In the genomic region with DNA sequence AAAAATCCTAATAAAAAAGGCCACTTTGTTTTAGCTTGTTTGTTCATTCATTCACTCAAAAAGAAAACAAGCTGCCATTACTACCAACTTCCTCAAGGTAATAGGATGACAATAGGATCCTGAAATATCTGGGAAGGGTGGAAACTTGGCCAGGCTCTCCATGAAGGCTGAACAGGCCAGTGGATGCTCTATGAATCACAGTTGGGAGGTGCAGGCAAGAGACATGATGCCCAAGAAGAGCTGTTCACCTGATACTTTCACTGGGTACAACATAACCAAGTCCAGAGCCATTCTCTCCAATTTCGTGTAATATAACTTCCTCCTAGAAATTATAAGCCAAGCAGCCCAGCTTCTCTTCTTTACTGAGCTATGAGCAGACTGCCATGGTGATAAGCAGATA, we compare ENCODE assay signal across 30 cellular contexts.
"Had no signal": no experiment of that assay in that cellular context is flagged by ENCODE, and none has a peak within 500 bp of the region (broad histone marks: within the 10 kb centered on the region; RNA-seq: fewer than 3 reads in every experiment).

No MANE protein-coding gene starts in this region.

- H3K9me3 Mint-ChIP-seq: natural killer cell treated with Interleukin-12 subunit alpha and Interleukin-12 subunit beta and Interleukin-15 and Interleukin-18, amount 100 ng/mL, for 72 hours had no signal

- H3K9ac ChIP-seq: parathyroid adenoma had no signal

- H3K27me3 ChIP-seq: neutrophil, ovary, right lobe of liver, sigmoid colon, stomach, thyroid gland, tibial nerve, upper lobe of left lung, vagina had no signal

- H3K4me3 Mint-ChIP-seq: natural killer cell treated with Interleukin-12 subunit alpha and Interleukin-12 subunit beta and Interleukin-15 and Interleukin-18, amount 100 ng/mL, for 72 hours; nephron progenitor cell; neural crest cell; stimulated activated effector memory CD8-positive, alpha-beta T cell treated with anti-CD3 and anti-CD28 coated beads, Interleukin-12 subunit alpha, Interleukin-12 subunit beta, amount 100 ng/mL, for 72 hours; stimulated activated naive B cell treated with anti-CD40 and anti-IgM and Interleukin-4, amounts not matched to agents 10 μg/mL and 1 μg/mL and 100 μg/mL, for 72 hours; stimulated activated naive CD8-positive, alpha-beta T cell treated with anti-CD3 and anti-CD28 coated beads, Interleukin-15, Interleukin-2, amounts not matched to agents 100 ng/mL and 50 ng/mL, for 24 hours had no signal

- H3K79me2 ChIP-seq: parathyroid adenoma had no signal

- H2AFZ ChIP-seq: parathyroid adenoma had no signal

- H3K9me3 ChIP-seq: neutrophil, ovary, psoas muscle, right lobe of liver, sigmoid colon, stomach, thoracic aorta, thyroid gland, upper lobe of left lung, vagina had no signal

- ATAC-seq: right cardiac atrium; right lobe of liver; stimulated activated effector memory CD8-positive, alpha-beta T cell treated with anti-CD3 and anti-CD28 coated beads, Interleukin-12 subunit alpha, Interleukin-12 subunit beta, amount 100 ng/mL, for 72 hours; stimulated activated naive B cell treated with anti-CD40 and anti-IgM and Interleukin-4, amounts not matched to agents 10 μg/mL and 1 μg/mL and 100 μg/mL, for 72 hours had no signal

- H3K36me3 Mint-ChIP-seq: natural killer cell treated with Interleukin-12 subunit alpha and Interleukin-12 subunit beta and Interleukin-15 and Interleukin-18, amount 100 ng/mL, for 72 hours; stimulated activated effector memory CD8-positive, alpha-beta T cell treated with anti-CD3 and anti-CD28 coated beads, Interleukin-12 subunit alpha, Interleukin-12 subunit beta, amount 100 ng/mL, for 72 hours had no signal

- H3K27me3 Mint-ChIP-seq: progenitor cell of endocrine pancreas; stimulated activated naive B cell treated with anti-CD40 and anti-IgM and Interleukin-4, amounts not matched to agents 10 μg/mL and 1 μg/mL and 100 μg/mL, for 72 hours; stimulated activated naive CD8-positive, alpha-beta T cell treated with anti-CD3 and anti-CD28 coated beads, Interleukin-15, Interleukin-2, amounts not matched to agents 100 ng/mL and 50 ng/mL, for 24 hours had no signal

- H3K4me1 Mint-ChIP-seq: neural crest cell; stimulated activated effector memory CD8-positive, alpha-beta T cell treated with anti-CD3 and anti-CD28 coated beads, Interleukin-12 subunit alpha, Interleukin-12 subunit beta, amount 100 ng/mL, for 72 hours; stimulated activated naive B cell treated with anti-CD40 and anti-IgM and Interleukin-4, amounts not matched to agents 10 μg/mL and 1 μg/mL and 100 μg/mL, for 72 hours had no signal

- H3K27ac Mint-ChIP-seq: nephron progenitor cell; progenitor cell of endocrine pancreas; stimulated activated effector memory CD8-positive, alpha-beta T cell treated with anti-CD3 and anti-CD28 coated beads, Interleukin-12 subunit alpha, Interleukin-12 subunit beta, amount 100 ng/mL, for 72 hours; stimulated activated naive B cell treated with anti-CD40 and anti-IgM and Interleukin-4, amounts not matched to agents 10 μg/mL and 1 μg/mL and 100 μg/mL, for 72 hours; stimulated activated naive CD8-positive, alpha-beta T cell treated with anti-CD3 and anti-CD28 coated beads, Interleukin-15, Interleukin-2, amounts not matched to agents 100 ng/mL and 50 ng/mL, for 24 hours had no signal

- FAIRE-seq: small intestine, urothelium cell line had no signal

- H3K36me3 ChIP-seq: neutrophil, ovary, right lobe of liver, sigmoid colon, stomach, thoracic aorta, thyroid gland, upper lobe of left lung, vagina had no signal

- H3K27ac ChIP-seq: neutrophil, ovary, parathyroid adenoma, psoas muscle, right lobe of liver, sigmoid colon, stomach, thoracic aorta, thyroid gland, tibial nerve, upper lobe of left lung, vagina had no signal

- H3K4me3 ChIP-seq: ovary, psoas muscle, right lobe of liver, sigmoid colon, stomach, thoracic aorta, thyroid gland, tibial nerve, upper lobe of left lung, vagina had no signal

- DNase-seq: nephron progenitor cell; nucleus accumbens; ovary; posterior cingulate gyrus; psoas muscle; right cardiac atrium; right lobe of liver; sigmoid colon; small intestine; stimulated activated CD4-positive, alpha-beta T cell treated with anti-CD3 and anti-CD28 coated beads, Interleukin-15, amount 100 ng/mL, for 24 hours; stimulated activated CD4-positive, alpha-beta T cell treated with anti-CD3 and anti-CD28 coated beads, Interleukin-2, amount 100 ng/mL, for 24 hours; stimulated activated CD4-positive, alpha-beta T cell treated with anti-CD3 and anti-CD28 coated beads, Interleukin-2, amount 100 ng/mL, for 48 hours; stimulated activated CD4-positive, alpha-beta T cell treated with anti-CD3 and anti-CD28 coated beads, Interleukin-4, amount 100 ng/mL, for 24 hours; stimulated activated naive B cell treated with anti-CD40 and anti-IgM and Interleukin-4, amounts not matched to agents 10 μg/mL and 1 μg/mL and 100 μg/mL, for 72 hours; stimulated activated naive CD4-positive, alpha-beta T cell treated with Interleukin-2 at 50 U/mL for 16 hours; stomach; thyroid gland; trophoblast cell; upper lobe of left lung had no signal

- H3K4me1 ChIP-seq: parathyroid adenoma, psoas muscle, right lobe of liver, stomach, thyroid gland, tibial nerve, upper lobe of left lung, vagina had no signal
